1 cellular context compared by ENCODE assay signal in genomic region chr14:20772650-20773049, GRCh38.
A peak's percentile ranks its signal among the peaks of the same experiment; 100 is the strongest.
TF ChIP-seq lines count a peak whose summit lies in the region.

No MANE protein-coding gene starts in this region.

TF ChIP-seq in GM23338, 12 proteins besides CTCF, POLR2A, EP300 and RAD21:
- TF ChIP-seq ETS1 (IDR thresholded peaks at IDR 0.05) (no peak), REST (IDR thresholded peaks at IDR 0.05; ENCODE audit: unreplicated experiment) (no peak), ZNF114 (CRISPR knock-in tag; IDR thresholded peaks at IDR 0.05) (no peak), ZNF462 (CRISPR knock-in tag; IDR thresholded peaks at IDR 0.05) (peak; percentile 72; the same call in 1 of the 2 replicates), JUNB (IDR thresholded peaks at IDR 0.05; ENCODE audit: unreplicated experiment) (no peak), CREB1 (CRISPR knock-in tag; IDR thresholded peaks at IDR 0.05; ENCODE audit: low read depth) (no peak), NANOG (IDR thresholded peaks at IDR 0.05; ENCODE audit: borderline replicate concordance) (peak; percentile 63; the same call in 1 of the 2 replicates), ZNF331 (CRISPR knock-in tag; IDR thresholded peaks at IDR 0.05; ENCODE audit: low read depth) (no peak), EZH2 (IDR thresholded peaks at IDR 0.05; ENCODE audit: low read depth, unreplicated experiment) (no peak), STAT1 (IDR thresholded peaks at IDR 0.05; ENCODE audit: unreplicated experiment) (no peak), POLR2AphosphoS5 (IDR thresholded peaks at IDR 0.05; ENCODE audit: low read depth) (no peak), EZH2phosphoT487 (IDR thresholded peaks at IDR 0.05; ENCODE audit: unreplicated experiment) (no peak)
